ENCODE assay signal across 14 cellular contexts in the genomic region with DNA sequence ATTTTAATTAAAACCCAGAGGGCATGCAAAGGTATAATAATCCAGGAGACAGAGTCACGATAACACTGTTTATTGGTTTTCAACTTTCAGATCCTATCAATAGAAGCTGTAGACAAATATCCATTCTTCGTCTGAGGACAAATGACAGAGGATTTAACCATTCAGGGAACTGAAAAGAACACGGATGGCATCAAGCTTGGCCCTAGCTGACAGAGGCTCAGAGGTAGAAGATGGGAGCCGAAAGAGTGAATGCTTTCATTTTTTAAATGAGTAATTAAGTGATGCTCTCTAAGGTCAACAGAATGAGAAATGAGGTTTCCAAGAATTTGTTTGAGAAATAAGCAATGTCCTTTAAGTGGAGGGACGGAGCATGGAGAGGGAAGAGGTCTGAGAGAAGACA.
DNase-seq lines count a peak whose midpoint lies in the region; ATAC-seq and TF ChIP-seq lines count a peak whose summit lies in the region.
"Had no signal": no experiment of that assay in that cellular context is flagged by ENCODE, and none has a peak within 500 bp of the region (broad histone marks: within the 10 kb centered on the region; RNA-seq: fewer than 3 reads in every experiment).

No MANE protein-coding gene starts in this region.

- H3K4me1 Mint-ChIP-seq in activated T-cell treated with anti-CD3 and anti-CD28 coated beads, Interleukin-2, amount 50 U/mL, for 72 hours (ENCODE audit: low read depth) = peaks cover 92% of the 10 kb centered on the region
- H3K4me1 Mint-ChIP-seq in activated naive CD8-positive, alpha-beta T cell treated with anti-CD3 and anti-CD28 coated beads, Interleukin-2, amount 50 U/mL, for 24 hours = peaks cover 76% of the 10 kb centered on the region
- peaks cover 39 to 77% of the 10 kb centered on the region in 2 donors for H3K4me1 Mint-ChIP-seq in stimulated activated naive B cell treated with anti-CD40 and anti-IgM and Interleukin-4, amounts not matched to agents 10 μg/mL and 1 μg/mL and 100 μg/mL, for 72 hours

- H3K27me3 Mint-ChIP-seq in activated T-cell treated with anti-CD3 and anti-CD28 coated beads, Interleukin-2, amount 50 U/mL, for 72 hours (ENCODE audit: low read depth) = no peaks in the 10 kb centered on the region
- no peaks in the 10 kb centered on the region for H3K27me3 Mint-ChIP-seq in activated naive CD8-positive, alpha-beta T cell treated with anti-CD3 and anti-CD28 coated beads, Interleukin-2, amount 50 U/mL, for 24 hours
- no peaks in the 10 kb centered on the region for H3K27me3 Mint-ChIP-seq in stimulated activated naive B cell treated with anti-CD40 and anti-IgM and Interleukin-4, amounts not matched to agents 10 μg/mL and 1 μg/mL and 100 μg/mL, for 72 hours

- DNase-seq in activated T-cell treated with anti-CD3 and anti-CD28 coated beads, Interleukin-2, amount 50 U/mL, for 72 hours = no peak
- no peak for DNase-seq in activated T-cell treated with anti-CD3 and anti-CD28 coated beads, Interleukin-2, amount 50 U/mL, for 48 hours
- DNase-seq in activated naive CD8-positive, alpha-beta T cell treated with anti-CD3 and anti-CD28 coated beads, Interleukin-2, amount 50 U/mL, for 24 hours = no peak
- no peak for DNase-seq in stimulated activated naive B cell treated with anti-CD40 and anti-IgM and Interleukin-4, amounts not matched to agents 10 μg/mL and 1 μg/mL and 100 μg/mL, for 72 hours
- no peak for DNase-seq in GM19238 (ENCODE audit: insufficient read length, low spot score)
- DNase-seq: brain microvascular endothelial cell, foreskin fibroblast, GM23248, NCI-H2081, psoas muscle, WERI-Rb-1 had no signal

- no peak for TF ChIP-seq POLR2A in GM18505 (IDR thresholded peaks at IDR 0.05; ENCODE audit: borderline replicate concordance, extremely low read depth, insufficient read depth, insufficient read length)

- H3K27ac Mint-ChIP-seq in activated T-cell treated with anti-CD3 and anti-CD28 coated beads, Interleukin-2, amount 50 U/mL, for 72 hours = peak overlapping the region; percentile 90
- peak overlapping the region; percentile 21 for H3K27ac Mint-ChIP-seq in activated naive CD8-positive, alpha-beta T cell treated with anti-CD3 and anti-CD28 coated beads, Interleukin-2, amount 50 U/mL, for 24 hours
- peak overlapping the region; percentile 39 for H3K27ac Mint-ChIP-seq in stimulated activated naive B cell treated with anti-CD40 and anti-IgM and Interleukin-4, amounts not matched to agents 10 μg/mL and 1 μg/mL and 100 μg/mL, for 72 hours

- H3K9me3 Mint-ChIP-seq in activated T-cell treated with anti-CD3 and anti-CD28 coated beads, Interleukin-2, amount 50 U/mL, for 72 hours = peaks cover 3% of the 10 kb centered on the region in 2 donors
- H3K9me3 Mint-ChIP-seq in activated naive CD8-positive, alpha-beta T cell treated with anti-CD3 and anti-CD28 coated beads, Interleukin-2, amount 50 U/mL, for 24 hours = peaks cover 7% of the 10 kb centered on the region
- peaks cover 3% of the 10 kb centered on the region in 2 donors for H3K9me3 Mint-ChIP-seq in stimulated activated naive B cell treated with anti-CD40 and anti-IgM and Interleukin-4, amounts not matched to agents 10 μg/mL and 1 μg/mL and 100 μg/mL, for 72 hours

- ATAC-seq in activated T-cell treated with anti-CD3 and anti-CD28 coated beads, Interleukin-2, amount 50 U/mL, for 72 hours (replicated peaks in 1 of 2) = peak; percentile 35 to 50
- ATAC-seq in HG03439 (IDR thresholded peaks at IDR 0.05; ENCODE audit: unreplicated experiment) (peak; percentile 64), GM18505 (IDR thresholded peaks at IDR 0.05; ENCODE audit: unreplicated experiment) (no peak), HG02840 (IDR thresholded peaks at IDR 0.05; ENCODE audit: low FRiP score, unreplicated experiment) (no peak)
- no peak for ATAC-seq in activated naive CD8-positive, alpha-beta T cell treated with anti-CD3 and anti-CD28 coated beads, Interleukin-2, amount 50 U/mL, for 24 hours
- no peak for ATAC-seq in stimulated activated naive B cell treated with anti-CD40 and anti-IgM and Interleukin-4, amounts not matched to agents 10 μg/mL and 1 μg/mL and 100 μg/mL, for 72 hours (replicated peaks)
- ATAC-seq: psoas muscle had no signal

- H3K36me3 Mint-ChIP-seq in activated T-cell treated with anti-CD3 and anti-CD28 coated beads, Interleukin-2, amount 50 U/mL, for 72 hours (ENCODE audit: insufficient read depth in 2 of 2) = peaks cover 26 to 52% of the 10 kb centered on the region in 2 donors
- H3K36me3 Mint-ChIP-seq in activated naive CD8-positive, alpha-beta T cell treated with anti-CD3 and anti-CD28 coated beads, Interleukin-2, amount 50 U/mL, for 24 hours (ENCODE audit: low read depth) = peaks cover 60% of the 10 kb centered on the region
- H3K36me3 Mint-ChIP-seq in stimulated activated naive B cell treated with anti-CD40 and anti-IgM and Interleukin-4, amounts not matched to agents 10 μg/mL and 1 μg/mL and 100 μg/mL, for 72 hours = peaks cover 31 to 82% of the 10 kb centered on the region in 2 donors

- H3K4me3 Mint-ChIP-seq in activated T-cell treated with anti-CD3 and anti-CD28 coated beads, Interleukin-2, amount 50 U/mL, for 72 hours = peak overlapping the region; percentile 62 to 76
- peak overlapping the region; percentile 6 for H3K4me3 Mint-ChIP-seq in activated naive CD8-positive, alpha-beta T cell treated with anti-CD3 and anti-CD28 coated beads, Interleukin-2, amount 50 U/mL, for 24 hours
- H3K4me3 Mint-ChIP-seq in stimulated activated naive B cell treated with anti-CD40 and anti-IgM and Interleukin-4, amounts not matched to agents 10 μg/mL and 1 μg/mL and 100 μg/mL, for 72 hours = no peak overlapping the region

Comparison
In these comparisons a context has a peak if more than half of its experiments do, and no peak if none do; other contexts are left out.
1. ATAC-seq: peak in activated T-cell treated with anti-CD3 and anti-CD28 coated beads, Interleukin-2, amount 50 U/mL, for 72 hours (2 of 2) and HG03439 (single experiment); none in activated naive CD8-positive, alpha-beta T cell treated with anti-CD3 and anti-CD28 coated beads, Interleukin-2, amount 50 U/mL, for 24 hours (single experiment), stimulated activated naive B cell treated with anti-CD40 and anti-IgM and Interleukin-4, amounts not matched to agents 10 μg/mL and 1 μg/mL and 100 μg/mL, for 72 hours (0 of 2), GM18505 (single experiment) and HG02840 (single experiment).
2. H3K27ac Mint-ChIP-seq: peak in every context shown above with its lines; median percentile 90 in activated T-cell treated with anti-CD3 and anti-CD28 coated beads, Interleukin-2, amount 50 U/mL, for 72 hours; 39 in stimulated activated naive B cell treated with anti-CD40 and anti-IgM and Interleukin-4, amounts not matched to agents 10 μg/mL and 1 μg/mL and 100 μg/mL, for 72 hours; 21 in activated naive CD8-positive, alpha-beta T cell treated with anti-CD3 and anti-CD28 coated beads, Interleukin-2, amount 50 U/mL, for 24 hours.
3. H3K4me3 Mint-ChIP-seq: peak in activated T-cell treated with anti-CD3 and anti-CD28 coated beads, Interleukin-2, amount 50 U/mL, for 72 hours (2 of 2) and activated naive CD8-positive, alpha-beta T cell treated with anti-CD3 and anti-CD28 coated beads, Interleukin-2, amount 50 U/mL, for 24 hours (single experiment); none in stimulated activated naive B cell treated with anti-CD40 and anti-IgM and Interleukin-4, amounts not matched to agents 10 μg/mL and 1 μg/mL and 100 μg/mL, for 72 hours (0 of 2).